Comparison of ENCODE assay signal across 9 cellular contexts in the genomic region with DNA sequence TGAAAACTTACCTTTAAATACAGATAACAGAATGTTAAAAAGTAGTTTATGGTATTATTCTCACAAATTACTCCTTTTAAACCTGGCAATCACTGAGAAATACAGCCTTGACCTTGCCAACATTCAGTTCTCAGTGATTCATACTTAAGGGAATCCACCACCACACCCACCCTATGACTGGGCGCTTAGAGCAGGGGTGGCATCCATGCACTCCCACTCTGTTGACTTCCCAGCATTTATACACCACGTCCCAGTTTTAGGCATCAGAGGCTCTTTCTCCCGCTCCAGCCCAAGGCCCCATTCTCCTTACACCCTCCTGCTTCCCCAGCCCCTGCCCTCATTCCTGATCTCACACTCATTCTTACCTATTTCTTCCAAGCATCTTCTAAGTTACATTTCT. TPM values are rescaled to one million over a fixed set of nuclear protein-coding genes. Genes with fewer than 3 reads are reported as not detected.
DNase-seq lines count a peak whose midpoint lies in the region; TF ChIP-seq lines count a peak whose summit lies in the region.
"Had no signal": no experiment of that assay in that cellular context is flagged by ENCODE, and none has a peak within 500 bp of the region (broad histone marks: within the 10 kb centered on the region; RNA-seq: fewer than 3 reads in every experiment).

No MANE protein-coding gene starts in this region.

- no peaks in the 10 kb centered on the region for H3K9me3 ChIP-seq in colonic mucosa

- H3K4me3 ChIP-seq in colonic mucosa = no peak overlapping the region

- DNase-seq in AG08396 (ENCODE audit: low spot score) (peak; percentile 69), colonic mucosa (no peak), myocyte (ENCODE audit: low read depth) (peak; percentile 93), NCI-H1417 (lab: John Stamatoyannopoulos, UW) (no peak), iPS-NIHi7 (ENCODE audit: extremely low spot score) (no peak)
- DNase-seq in stimulated activated naive CD4-positive, alpha-beta T cell (lab: John Stamatoyannopoulos, UW) = no peak
- no peak for DNase-seq in effector CD4-positive, alpha-beta T cell
- DNase-seq: NCI-H1694 had no signal

- H3K36me3 ChIP-seq in colonic mucosa = no peaks in the 10 kb centered on the region

- intact Hi-C loops in colonic mucosa (cut with DNase I) = no loop called here

- no peaks in the 10 kb centered on the region for H3K27me3 ChIP-seq in colonic mucosa

- peak overlapping the region; percentile 16 for H3K27ac ChIP-seq in colonic mucosa

- no peak for TF ChIP-seq CTCF in colonic mucosa (IDR thresholded peaks at IDR 0.05)

- no peak for TF ChIP-seq RAD21 in Ishikawa (IDR thresholded peaks at IDR 0.05; ENCODE audit: low read depth)

- TF ChIP-seq EP300 in Ishikawa (IDR thresholded peaks at IDR 0.05; ENCODE audit: borderline replicate concordance) = no peak

- H3K4me1 ChIP-seq in colonic mucosa = no peaks in the 10 kb centered on the region

- peak overlapping the region in 1 of 2 donors; percentile 48 for H3K9ac ChIP-seq in colonic mucosa (ENCODE audit: low read depth in 2 of 2, low read length in 2 of 2)

TF ChIP-seq in Ishikawa, 13 proteins besides CTCF, POLR2A, EP300 and RAD21:
- no peak for TF ChIP-seq REST (IDR thresholded peaks at IDR 0.05; ENCODE audit: low read depth)
- peak; percentile 37; the same call in 1 of the 2 replicates for TF ChIP-seq NFIC (IDR thresholded peaks at IDR 0.05)

RNA-seq across cellular contexts. Expression of gene TRAF3IP2, which starts 16.3 kb away (rescaled TPM):
- total RNA-seq in colonic mucosa (10 to 100 TPM; 62.0 to 66.6 TPM), myocyte (14.6 and 19.7 TPM in 2 replicates)
- 21.3 TPM for polyA plus RNA-seq in myocyte (2012)

Comparison
In these comparisons a context has a peak if more than half of its experiments do, and no peak if none do; other contexts are left out.
1. DNase-seq: peak in AG08396 (single experiment) and myocyte (single experiment); none in colonic mucosa (single experiment), stimulated activated naive CD4-positive, alpha-beta T cell (0 of 6), effector CD4-positive, alpha-beta T cell (single experiment), NCI-H1417 (0 of 3) and iPS-NIHi7 (single experiment).